ENCODE assay signal across 1 cellular context in the genomic region with DNA sequence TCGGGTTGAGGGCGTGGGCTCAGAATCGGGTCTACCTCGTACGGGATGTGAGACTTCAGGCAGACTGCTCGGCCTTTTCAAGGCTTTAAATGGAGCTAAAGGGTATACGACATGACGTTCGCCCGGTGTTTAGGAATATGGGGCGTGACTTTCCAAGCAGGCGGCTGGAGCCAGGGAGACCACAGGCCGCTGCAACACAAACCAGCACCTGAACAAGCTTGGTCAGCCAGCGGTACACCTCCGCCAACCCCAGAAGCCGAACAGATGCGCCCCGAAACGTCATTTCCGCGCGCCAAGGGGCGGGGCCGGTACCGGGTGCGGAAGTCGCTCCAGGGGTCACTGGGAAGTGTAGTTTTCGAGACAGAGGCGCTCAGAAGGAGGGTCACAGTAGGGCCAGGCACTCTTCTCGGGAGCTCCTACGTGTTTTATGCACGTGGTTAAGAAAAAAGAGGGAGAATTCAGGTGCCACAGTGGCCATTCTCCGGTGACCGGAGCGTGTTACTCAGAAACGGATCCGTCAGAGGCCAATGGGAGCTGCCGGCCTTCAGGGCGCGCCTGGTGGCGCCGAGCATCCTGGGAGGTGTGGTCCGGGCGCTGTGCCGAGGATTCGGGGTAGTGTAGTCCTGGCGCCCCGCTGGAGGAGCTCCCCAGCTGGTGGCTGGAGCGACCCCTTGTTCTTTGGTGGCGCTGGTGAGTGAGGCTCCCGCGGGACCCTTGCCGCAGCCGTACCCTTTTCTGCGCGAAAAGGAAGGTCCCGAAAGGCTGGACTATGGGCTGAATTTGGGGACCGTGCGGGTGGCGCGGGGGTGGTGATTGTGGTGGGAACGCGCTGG.
TF ChIP-seq lines count a peak whose summit lies in the region.

A gene (plus strand): TSS at position 613 of the 833 bp plus-strand sequence. CDS start 17,160 bp downstream, outside the sequence.

TF ChIP-seq in HepG2, 621 proteins besides CTCF, POLR2A, EP300 and RAD21 (continued from another document and continues in another):
- TF ChIP-seq ZSCAN30 (CRISPR knock-in tag; IDR thresholded peaks at IDR 0.05) = peak; percentile 97
- peak; percentile 36; the same call in 1 of the 2 replicates for TF ChIP-seq CCDC6 (CRISPR knock-in tag; IDR thresholded peaks at IDR 0.05)
- TF ChIP-seq, protein P1, sequence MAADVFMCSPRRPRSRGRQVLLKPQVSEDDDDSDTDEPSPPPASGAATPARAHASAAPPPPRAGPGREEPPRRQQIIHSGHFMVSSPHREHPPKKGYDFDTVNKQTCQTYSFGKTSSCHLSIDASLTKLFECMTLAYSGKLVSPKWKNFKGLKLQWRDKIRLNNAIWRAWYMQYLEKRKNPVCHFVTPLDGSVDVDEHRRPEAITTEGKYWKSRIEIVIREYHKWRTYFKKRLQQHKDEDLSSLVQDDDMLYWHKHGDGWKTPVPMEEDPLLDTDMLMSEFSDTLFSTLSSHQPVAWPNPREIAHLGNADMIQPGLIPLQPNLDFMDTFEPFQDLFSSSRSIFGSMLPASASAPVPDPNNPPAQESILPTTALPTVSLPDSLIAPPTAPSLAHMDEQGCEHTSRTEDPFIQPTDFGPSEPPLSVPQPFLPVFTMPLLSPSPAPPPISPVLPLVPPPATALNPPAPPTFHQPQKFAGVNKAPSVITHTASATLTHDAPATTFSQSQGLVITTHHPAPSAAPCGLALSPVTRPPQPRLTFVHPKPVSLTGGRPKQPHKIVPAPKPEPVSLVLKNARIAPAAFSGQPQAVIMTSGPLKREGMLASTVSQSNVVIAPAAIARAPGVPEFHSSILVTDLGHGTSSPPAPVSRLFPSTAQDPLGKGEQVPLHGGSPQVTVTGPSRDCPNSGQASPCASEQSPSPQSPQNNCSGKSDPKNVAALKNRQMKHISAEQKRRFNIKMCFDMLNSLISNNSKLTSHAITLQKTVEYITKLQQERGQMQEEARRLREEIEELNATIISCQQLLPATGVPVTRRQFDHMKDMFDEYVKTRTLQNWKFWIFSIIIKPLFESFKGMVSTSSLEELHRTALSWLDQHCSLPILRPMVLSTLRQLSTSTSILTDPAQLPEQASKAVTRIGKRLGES (CRISPR knock-in tag; IDR thresholded peaks at IDR 0.05; ENCODE audit: borderline replicate concordance) = no peak
- TF ChIP-seq SALL1 (CRISPR knock-in tag; IDR thresholded peaks at IDR 0.05) = peak; percentile 78
- peak; percentile 81; the same call in 1 of the 2 replicates for TF ChIP-seq ZNF20 (CRISPR knock-in tag; IDR thresholded peaks at IDR 0.05)
- TF ChIP-seq, protein P2, sequence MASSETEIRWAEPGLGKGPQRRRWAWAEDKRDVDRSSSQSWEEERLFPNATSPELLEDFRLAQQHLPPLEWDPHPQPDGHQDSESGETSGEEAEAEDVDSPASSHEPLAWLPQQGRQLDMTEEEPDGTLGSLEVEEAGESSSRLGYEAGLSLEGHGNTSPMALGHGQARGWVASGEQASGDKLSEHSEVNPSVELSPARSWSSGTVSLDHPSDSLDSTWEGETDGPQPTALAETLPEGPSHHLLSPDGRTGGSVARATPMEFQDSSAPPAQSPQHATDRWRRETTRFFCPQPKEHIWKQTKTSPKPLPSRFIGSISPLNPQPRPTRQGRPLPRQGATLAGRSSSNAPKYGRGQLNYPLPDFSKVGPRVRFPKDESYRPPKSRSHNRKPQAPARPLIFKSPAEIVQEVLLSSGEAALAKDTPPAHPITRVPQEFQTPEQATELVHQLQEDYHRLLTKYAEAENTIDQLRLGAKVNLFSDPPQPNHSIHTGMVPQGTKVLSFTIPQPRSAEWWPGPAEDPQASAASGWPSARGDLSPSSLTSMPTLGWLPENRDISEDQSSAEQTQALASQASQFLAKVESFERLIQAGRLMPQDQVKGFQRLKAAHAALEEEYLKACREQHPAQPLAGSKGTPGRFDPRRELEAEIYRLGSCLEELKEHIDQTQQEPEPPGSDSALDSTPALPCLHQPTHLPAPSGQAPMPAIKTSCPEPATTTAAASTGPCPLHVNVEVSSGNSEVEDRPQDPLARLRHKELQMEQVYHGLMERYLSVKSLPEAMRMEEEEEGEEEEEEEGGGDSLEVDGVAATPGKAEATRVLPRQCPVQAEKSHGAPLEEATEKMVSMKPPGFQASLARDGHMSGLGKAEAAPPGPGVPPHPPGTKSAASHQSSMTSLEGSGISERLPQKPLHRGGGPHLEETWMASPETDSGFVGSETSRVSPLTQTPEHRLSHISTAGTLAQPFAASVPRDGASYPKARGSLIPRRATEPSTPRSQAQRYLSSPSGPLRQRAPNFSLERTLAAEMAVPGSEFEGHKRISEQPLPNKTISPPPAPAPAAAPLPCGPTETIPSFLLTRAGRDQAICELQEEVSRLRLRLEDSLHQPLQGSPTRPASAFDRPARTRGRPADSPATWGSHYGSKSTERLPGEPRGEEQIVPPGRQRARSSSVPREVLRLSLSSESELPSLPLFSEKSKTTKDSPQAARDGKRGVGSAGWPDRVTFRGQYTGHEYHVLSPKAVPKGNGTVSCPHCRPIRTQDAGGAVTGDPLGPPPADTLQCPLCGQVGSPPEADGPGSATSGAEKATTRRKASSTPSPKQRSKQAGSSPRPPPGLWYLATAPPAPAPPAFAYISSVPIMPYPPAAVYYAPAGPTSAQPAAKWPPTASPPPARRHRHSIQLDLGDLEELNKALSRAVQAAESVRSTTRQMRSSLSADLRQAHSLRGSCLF (CRISPR knock-in tag; IDR thresholded peaks at IDR 0.05; ENCODE audit: borderline replicate concordance) = peak; percentile 84; the same call in 1 of the 2 replicates
- 0 out of 2 replicates have a peak, but pooled peaks have one; percentile 47 for TF ChIP-seq ZC3H13 (CRISPR knock-in tag; IDR thresholded peaks at IDR 0.05)
- TF ChIP-seq ZNF44 (CRISPR knock-in tag; IDR thresholded peaks at IDR 0.05) = peak; percentile 42; the same call in 1 of the 2 replicates
- TF ChIP-seq, protein P3, sequence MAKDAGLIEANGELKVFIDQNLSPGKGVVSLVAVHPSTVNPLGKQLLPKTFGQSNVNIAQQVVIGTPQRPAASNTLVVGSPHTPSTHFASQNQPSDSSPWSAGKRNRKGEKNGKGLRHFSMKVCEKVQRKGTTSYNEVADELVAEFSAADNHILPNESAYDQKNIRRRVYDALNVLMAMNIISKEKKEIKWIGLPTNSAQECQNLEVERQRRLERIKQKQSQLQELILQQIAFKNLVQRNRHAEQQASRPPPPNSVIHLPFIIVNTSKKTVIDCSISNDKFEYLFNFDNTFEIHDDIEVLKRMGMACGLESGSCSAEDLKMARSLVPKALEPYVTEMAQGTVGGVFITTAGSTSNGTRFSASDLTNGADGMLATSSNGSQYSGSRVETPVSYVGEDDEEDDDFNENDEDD (CRISPR knock-in tag; IDR thresholded peaks at IDR 0.05; ENCODE audit: borderline replicate concordance) = peak; percentile 77; the same call in 1 of the 2 replicates
- TF ChIP-seq ZFP36 (IDR thresholded peaks at IDR 0.05; ENCODE audit: borderline replicate concordance, low read depth, low read length, partially characterized antibody) = no peak
- TF ChIP-seq EHMT2 (IDR thresholded peaks at IDR 0.05; ENCODE audit: borderline replicate concordance, low read depth, low read length) = peak; percentile 81
- peak; percentile 47; the same call in 1 of the 2 replicates for TF ChIP-seq NR2F2 (IDR thresholded peaks at IDR 0.05; ENCODE audit: borderline replicate concordance, low read depth)
- TF ChIP-seq NFYC (CRISPR knock-in tag; IDR thresholded peaks at IDR 0.05) = peak; percentile 81
- TF ChIP-seq, protein P4, sequence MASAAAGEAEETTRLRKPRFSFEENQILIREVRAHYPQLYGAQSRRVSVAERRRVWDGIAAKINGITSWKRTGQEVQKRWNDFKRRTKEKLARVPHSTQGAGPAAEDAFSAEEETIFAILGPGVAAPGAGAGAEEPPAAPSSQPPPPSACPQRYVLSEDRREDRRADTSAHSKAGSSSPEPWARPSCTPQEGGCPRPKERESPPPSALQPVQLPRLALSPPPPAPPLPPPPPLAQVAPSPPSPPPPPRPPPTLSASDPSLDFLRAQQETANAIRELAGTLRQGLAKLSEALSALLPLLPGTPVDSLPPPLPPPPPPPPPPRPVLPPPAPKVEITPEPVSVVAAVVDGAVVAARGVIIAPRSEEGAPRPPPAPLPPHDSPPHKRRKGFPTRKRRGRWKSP (CRISPR knock-in tag; IDR thresholded peaks at IDR 0.05) = 0 out of 2 replicates have a peak, but pooled peaks have one; percentile 55
- no peak for TF ChIP-seq PPARG (CRISPR knock-in tag; conservative IDR thresholded peaks at IDR 0.05)
- peak; percentile 46; the same call in 1 of the 2 replicates for TF ChIP-seq NR1H2 (CRISPR knock-in tag; IDR thresholded peaks at IDR 0.05; ENCODE audit: borderline replicate concordance, low read depth)
- no peak for TF ChIP-seq ZNF24 (IDR thresholded peaks at IDR 0.05)
- TF ChIP-seq ZNF34 (CRISPR knock-in tag; IDR thresholded peaks at IDR 0.05; ENCODE audit: borderline replicate concordance) = peak; percentile 94
- TF ChIP-seq THYN1 (CRISPR knock-in tag; IDR thresholded peaks at IDR 0.05; ENCODE audit: borderline replicate concordance, low read depth) = no peak
- TF ChIP-seq, protein P5, sequence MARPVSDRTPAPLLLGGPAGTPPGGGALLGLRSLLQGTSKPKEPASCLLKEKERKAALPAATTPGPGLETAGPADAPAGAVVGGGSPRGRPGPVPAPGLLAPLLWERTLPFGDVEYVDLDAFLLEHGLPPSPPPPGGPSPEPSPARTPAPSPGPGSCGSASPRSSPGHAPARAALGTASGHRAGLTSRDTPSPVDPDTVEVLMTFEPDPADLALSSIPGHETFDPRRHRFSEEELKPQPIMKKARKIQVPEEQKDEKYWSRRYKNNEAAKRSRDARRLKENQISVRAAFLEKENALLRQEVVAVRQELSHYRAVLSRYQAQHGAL (CRISPR knock-in tag; IDR thresholded peaks at IDR 0.05; ENCODE audit: not compliant biosample characterization) = no peak
- TF ChIP-seq, protein P6, sequence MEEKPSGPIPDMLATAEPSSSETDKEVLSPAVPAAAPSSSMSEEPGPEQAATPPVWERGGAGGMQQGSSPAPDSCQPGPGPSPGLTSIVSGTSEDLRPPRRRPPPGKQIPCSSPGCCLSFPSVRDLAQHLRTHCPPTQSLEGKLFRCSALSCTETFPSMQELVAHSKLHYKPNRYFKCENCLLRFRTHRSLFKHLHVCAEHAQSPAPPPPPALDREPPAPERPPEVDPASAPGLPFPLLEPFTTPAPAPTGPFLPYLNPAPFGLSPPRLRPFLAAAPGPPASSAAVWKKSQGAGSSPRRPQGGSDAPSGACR (CRISPR knock-in tag; IDR thresholded peaks at IDR 0.05) = peak; percentile 98
- TF ChIP-seq POGZ (CRISPR knock-in tag; IDR thresholded peaks at IDR 0.05) = peak; percentile 94
- no peak for TF ChIP-seq TEAD3 (CRISPR knock-in tag; optimal IDR thresholded peaks at IDR 0.05; ENCODE audit: borderline replicate concordance)
- peak; percentile 59; the same call in 1 of the 2 replicates for TF ChIP-seq TBP (CRISPR knock-in tag; IDR thresholded peaks at IDR 0.05)
- TF ChIP-seq, protein P7, sequence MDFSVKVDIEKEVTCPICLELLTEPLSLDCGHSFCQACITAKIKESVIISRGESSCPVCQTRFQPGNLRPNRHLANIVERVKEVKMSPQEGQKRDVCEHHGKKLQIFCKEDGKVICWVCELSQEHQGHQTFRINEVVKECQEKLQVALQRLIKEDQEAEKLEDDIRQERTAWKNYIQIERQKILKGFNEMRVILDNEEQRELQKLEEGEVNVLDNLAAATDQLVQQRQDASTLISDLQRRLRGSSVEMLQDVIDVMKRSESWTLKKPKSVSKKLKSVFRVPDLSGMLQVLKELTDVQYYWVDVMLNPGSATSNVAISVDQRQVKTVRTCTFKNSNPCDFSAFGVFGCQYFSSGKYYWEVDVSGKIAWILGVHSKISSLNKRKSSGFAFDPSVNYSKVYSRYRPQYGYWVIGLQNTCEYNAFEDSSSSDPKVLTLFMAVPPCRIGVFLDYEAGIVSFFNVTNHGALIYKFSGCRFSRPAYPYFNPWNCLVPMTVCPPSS (IDR thresholded peaks at IDR 0.05) = no peak
- peak; percentile 77 for TF ChIP-seq ZEB1 (IDR thresholded peaks at IDR 0.05; ENCODE audit: insufficient replicate concordance, low read depth)
- TF ChIP-seq SMC3 (IDR thresholded peaks at IDR 0.05; ENCODE audit: low read length) = no peak
- TF ChIP-seq FOXM1 (CRISPR knock-in tag; IDR thresholded peaks at IDR 0.05) = no peak; the same call in 1 of the 2 replicates
- peak; percentile 69 for TF ChIP-seq ZSCAN20 (CRISPR knock-in tag; IDR thresholded peaks at IDR 0.05; ENCODE audit: borderline replicate concordance)
- peak; percentile 58; the same call in 1 of the 2 replicates for TF ChIP-seq KLF9 (CRISPR knock-in tag; IDR thresholded peaks at IDR 0.05; ENCODE audit: low read depth)
- TF ChIP-seq ZNF768 (CRISPR knock-in tag; IDR thresholded peaks at IDR 0.05) = peak; percentile 75
- TF ChIP-seq ZNF224 (CRISPR knock-in tag; IDR thresholded peaks at IDR 0.05) = 0 out of 2 replicates have a peak, but pooled peaks have one; percentile 43
- TF ChIP-seq KDM1A (CRISPR knock-in tag; IDR thresholded peaks at IDR 0.05) = no peak
- no peak for TF ChIP-seq ZNF530 (CRISPR knock-in tag; IDR thresholded peaks at IDR 0.05; ENCODE audit: low read depth)
- no peak for TF ChIP-seq TRIM24 (CRISPR knock-in tag; IDR thresholded peaks at IDR 0.05)
- peak; percentile 94 for TF ChIP-seq KMT2B (CRISPR knock-in tag; IDR thresholded peaks at IDR 0.05)
- TF ChIP-seq RBM39 (IDR thresholded peaks at IDR 0.05; ENCODE audit: low read depth, low read length, poor library complexity, severe bottlenecking) = peak; percentile 23
- no peak for TF ChIP-seq ZNF124 (CRISPR knock-in tag; IDR thresholded peaks at IDR 0.05)
- TF ChIP-seq NFE2L1 (CRISPR knock-in tag; IDR thresholded peaks at IDR 0.05; ENCODE audit: borderline replicate concordance) = peak; percentile 69; the same call in 1 of the 2 replicates
- peak; percentile 24; the same call in 1 of the 2 replicates for TF ChIP-seq ZBTB21 (CRISPR knock-in tag; IDR thresholded peaks at IDR 0.05)
- TF ChIP-seq, protein P8, sequence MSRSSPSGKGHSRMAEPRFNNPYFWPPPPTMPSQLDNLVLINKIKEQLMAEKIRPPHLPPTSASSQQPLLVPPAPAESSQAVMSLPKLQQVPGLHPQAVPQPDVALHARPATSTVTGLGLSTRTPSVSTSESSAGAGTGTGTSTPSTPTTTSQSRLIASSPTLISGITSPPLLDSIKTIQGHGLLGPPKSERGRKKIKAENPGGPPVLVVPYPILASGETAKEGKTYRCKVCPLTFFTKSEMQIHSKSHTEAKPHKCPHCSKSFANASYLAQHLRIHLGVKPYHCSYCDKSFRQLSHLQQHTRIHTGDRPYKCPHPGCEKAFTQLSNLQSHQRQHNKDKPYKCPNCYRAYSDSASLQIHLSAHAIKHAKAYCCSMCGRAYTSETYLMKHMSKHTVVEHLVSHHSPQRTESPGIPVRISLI (CRISPR knock-in tag; IDR thresholded peaks at IDR 0.05; ENCODE audit: borderline replicate concordance) = no peak
- 0 out of 2 replicates have a peak, but pooled peaks have one; percentile 33 for TF ChIP-seq RFX5 (IDR thresholded peaks at IDR 0.05; ENCODE audit: low read depth, low read length)
- TF ChIP-seq ZNF782 (CRISPR knock-in tag; IDR thresholded peaks at IDR 0.05; ENCODE audit: borderline replicate concordance) = peak; percentile 91; the same call in 1 of the 2 replicates
- no peak for TF ChIP-seq TCF7L2 (IDR thresholded peaks at IDR 0.05; ENCODE audit: low read depth, low read length)
- TF ChIP-seq, protein P9, sequence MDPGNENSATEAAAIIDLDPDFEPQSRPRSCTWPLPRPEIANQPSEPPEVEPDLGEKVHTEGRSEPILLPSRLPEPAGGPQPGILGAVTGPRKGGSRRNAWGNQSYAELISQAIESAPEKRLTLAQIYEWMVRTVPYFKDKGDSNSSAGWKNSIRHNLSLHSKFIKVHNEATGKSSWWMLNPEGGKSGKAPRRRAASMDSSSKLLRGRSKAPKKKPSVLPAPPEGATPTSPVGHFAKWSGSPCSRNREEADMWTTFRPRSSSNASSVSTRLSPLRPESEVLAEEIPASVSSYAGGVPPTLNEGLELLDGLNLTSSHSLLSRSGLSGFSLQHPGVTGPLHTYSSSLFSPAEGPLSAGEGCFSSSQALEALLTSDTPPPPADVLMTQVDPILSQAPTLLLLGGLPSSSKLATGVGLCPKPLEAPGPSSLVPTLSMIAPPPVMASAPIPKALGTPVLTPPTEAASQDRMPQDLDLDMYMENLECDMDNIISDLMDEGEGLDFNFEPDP (CRISPR knock-in tag; conservative IDR thresholded peaks at IDR 0.05) = peak; percentile 98; the same call in 1 of the 2 replicates
